8 cellular contexts compared by ENCODE assay signal in genomic region chr15:44726136-44726535, GRCh38. TPM values are rescaled to one million over a fixed set of nuclear protein-coding genes. Genes with fewer than 3 reads are reported as not detected.
DNase-seq lines count a peak whose midpoint lies in the region; ATAC-seq and TF ChIP-seq lines count a peak whose summit lies in the region.

No MANE protein-coding gene starts in this region.

- no peaks in the 10 kb centered on the region for H3K36me3 ChIP-seq in fibroblast of lung (ENCODE audit: control insufficient read depth, insufficient read depth, low read length)

- no peaks in the 10 kb centered on the region for H3K9me3 ChIP-seq in T-helper 17 cell (ENCODE audit: control insufficient read depth, low read length, poor library complexity, severe bottlenecking)
- no peaks in the 10 kb centered on the region for H3K9me3 ChIP-seq in fibroblast of lung (ENCODE audit: control insufficient read depth, insufficient read depth, low read depth, low read length)

- peaks cover 10% of the 10 kb centered on the region for H3K4me1 ChIP-seq in fibroblast of lung (ENCODE audit: control insufficient read depth, extremely low read depth, insufficient read depth, low read length)

- peaks cover 52% of the 10 kb centered on the region for H3K4me1 Mint-ChIP-seq in T-helper 17 cell

- ATAC-seq in T-helper 17 cell, result no peak

- H2AFZ ChIP-seq in fibroblast of lung (ENCODE audit: low read length), result peak overlapping the region; percentile 61

- H3K4me3 ChIP-seq in HL-60 (replicated peaks; ENCODE audit: insufficient read depth, low read length) (no peak overlapping the region; the same call in 1 of the 2 replicates), fibroblast of lung (replicated peaks in 1 of 4; ENCODE audit: control extremely low read depth in 1 of 4, insufficient read depth in 1 of 4, low read depth in 3 of 4, low read length in 4 of 4) (no peak overlapping the region), skin epidermis (peak overlapping the region in 6 of 7 experiments; percentile 9 to 32 (median 18))

- H3K27me3 ChIP-seq in HL-60 (ENCODE audit: insufficient read depth, poor library complexity, severe bottlenecking), result no peaks in the 10 kb centered on the region
- no peaks in the 10 kb centered on the region for H3K27me3 ChIP-seq in fibroblast of lung (ENCODE audit: control insufficient read depth, insufficient read depth, low read length)

- DNase-seq in HL-60 (ENCODE audit: low read depth in 1 of 2, low spot score in 1 of 2) (peak in 1 of 2 experiments; percentile 54), T-helper 17 cell (no peak), fibroblast of lung (ENCODE audit: low read depth in 2 of 2) (peak in 1 of 2 donors; percentile 23), NCI-H1105 (lab: John Stamatoyannopoulos, UW) (no peak), NCI-H1694 (lab: John Stamatoyannopoulos, UW) (no peak)
- no peak for DNase-seq in stimulated activated CD4-positive, alpha-beta T cell treated with anti-CD3 and anti-CD28 coated beads, Interleukin-4, amount 100 ng/mL, for 24 hours
- DNase-seq in stimulated activated CD4-positive, alpha-beta T cell treated with anti-CD3 and anti-CD28 coated beads, Interleukin-4, amount 100 ng/mL, for 1 hour, result no peak

- peak overlapping the region; percentile 80 for H3K27ac ChIP-seq in HL-60 (replicated peaks)
- peak overlapping the region; percentile 83 for H3K27ac ChIP-seq in fibroblast of lung (ENCODE audit: insufficient read depth, low read length)
- peak overlapping the region in 19 of 21 experiments; percentile 86 to 99 (median 97) for H3K27ac ChIP-seq in skin epidermis

- peak overlapping the region; percentile 68 for H3K4me2 ChIP-seq in fibroblast of lung (ENCODE audit: extremely low read depth, insufficient read depth, low read length)

- H4K20me1 ChIP-seq in fibroblast of lung (ENCODE audit: control insufficient read depth, extremely low read depth, insufficient read depth, low read length), result no peaks in the 10 kb centered on the region

- no peak for TF ChIP-seq CTCF in HL-60 (IDR thresholded peaks at IDR 0.05; ENCODE audit: insufficient read depth, low read length)
- TF ChIP-seq CTCF in fibroblast of lung (conservative IDR thresholded peaks at IDR 0.05 in 1 of 2, IDR thresholded peaks at IDR 0.05 in 1 of 2; ENCODE audit: low read depth in 1 of 2, low read length in 2 of 2), result no peak

- no peaks in the 10 kb centered on the region for H3K36me3 Mint-ChIP-seq in T-helper 17 cell (ENCODE audit: low read depth)

- H3K27me3 Mint-ChIP-seq in T-helper 17 cell, result no peaks in the 10 kb centered on the region

- H3K4me3 Mint-ChIP-seq in T-helper 17 cell, result peak overlapping the region; percentile 89

- peak overlapping the region; percentile 48 for H3K9ac ChIP-seq in fibroblast of lung (ENCODE audit: insufficient read depth, low read length)

- H3K79me2 ChIP-seq in fibroblast of lung (ENCODE audit: control insufficient read depth, insufficient read depth, low read length), result peaks cover 12% of the 10 kb centered on the region

- peak overlapping the region; percentile 99 for H3K27ac Mint-ChIP-seq in T-helper 17 cell

RNA-seq across cellular contexts. Expression of gene TRIM69, which starts 10.2 kb away (rescaled TPM):
- 10 to 100 TPM; 22.2 to 31.7 TPM for total RNA-seq in T-helper 17 cell
- 23.6 and 40.1 TPM in 2 replicates for total RNA-seq in fibroblast of lung
- polyA plus RNA-seq in fibroblast of lung, result 18.1 and 18.3 TPM in 2 replicates
- 14.7 and 18.3 TPM in 2 replicates for polyA plus RNA-seq in fibroblast of lung (2012)
- polyA minus RNA-seq in fibroblast of lung (ENCODE audit: low replicate concordance), result 2.9 and 5.9 TPM in 2 replicates

RNA-seq across cellular contexts. Expression of gene B2M, which starts 14.8 kb away (rescaled TPM):
- total RNA-seq in T-helper 17 cell, result 1,000 to 10,000 TPM; 6,241 to 6,591 TPM
- 2,942 and 3,660 TPM in 2 replicates for total RNA-seq in fibroblast of lung
- polyA plus RNA-seq in fibroblast of lung, result 12,166 and 13,303 TPM in 2 replicates
- polyA plus RNA-seq in fibroblast of lung (2012), result 2,234 and 3,428 TPM in 2 replicates
- polyA minus RNA-seq in fibroblast of lung (ENCODE audit: low replicate concordance), result 126 and 170 TPM in 2 replicates

RNA-seq across cellular contexts. Expression of gene PATL2, which starts 15.0 kb away (rescaled TPM):
- 10 to 100 TPM; 24.8 to 26.7 TPM for total RNA-seq in T-helper 17 cell
- total RNA-seq in fibroblast of lung, result 0.77 and 1.3 TPM in 2 replicates
- 0.37 and 0.40 TPM in 2 replicates for polyA plus RNA-seq in fibroblast of lung
- polyA plus RNA-seq in fibroblast of lung (2012), result 0.16 and 0.31 TPM in 2 replicates
- polyA minus RNA-seq in fibroblast of lung (ENCODE audit: low replicate concordance), result 2.3 TPM in 1 of 2 replicates, not detected in the other

Comparison
In these comparisons a context has a peak if more than half of its experiments do, and no peak if none do; other contexts are left out.
1. H3K4me3 ChIP-seq: peak in skin epidermis (6 of 7); none in HL-60 (single experiment) and fibroblast of lung (0 of 4).
2. RNA of gene PATL2, which starts 15.0 kb away (total RNA-seq): 24.8 to 26.7 TPM in T-helper 17 cell; 0.77 to 1.3 TPM in fibroblast of lung; every median in the first group is over 10 times any median in the second.
3. Peak in every context shown above with its lines, with median percentiles within 50 percentile points of each other: H3K27ac ChIP-seq.